In genomic region chr22:35629406-35630234, GRCh38 we compare ENCODE assay signal across 8 cellular contexts. TPM values are rescaled to one million over a fixed set of nuclear protein-coding genes. Genes with fewer than 3 reads are reported as not detected.
A peak's percentile ranks its signal among the peaks of the same experiment; 100 is the strongest.
DNase-seq lines count a peak whose midpoint lies in the region; ATAC-seq, FAIRE-seq and TF ChIP-seq lines count a peak whose summit lies in the region.

No MANE protein-coding gene starts in this region.

- ATAC-seq in activated B cell treated with CpG ODN at 0.5 μM for 24 hours (ENCODE audit: low read depth) (peak; percentile 60), omental fat pad (ENCODE audit: low FRiP score) (peak; percentile 77)

- no peak overlapping the region for H3K27ac Mint-ChIP-seq in activated B cell treated with CpG ODN at 0.5 μM for 24 hours
- H3K27ac Mint-ChIP-seq in endothelial cell (ENCODE audit: unreplicated experiment) = no peak overlapping the region

- dilution Hi-C loops in endothelial cell of umbilical vein (cut with MboI; ENCODE audit: extremely low pct_ligation_motif_present, low sequenced_read_pairs) = no loop called here

- CTCF ChIA-PET in A673 (lab: Charles Lee) (interaction anchor here (0.5 to 1.1 kb wide), 3 partner anchors 99 to 436 kb away, joined by 3 to 5 read pairs (median 5); no protein-coding TSS in a partner anchor), HEK293 (lab: Yijun Ruan, JAX) (interaction anchor here (0.7 to 1.7 kb wide), 9 partner anchors 8 to 506 kb away, joined by 3 to 7 read pairs (median 3); no protein-coding TSS in a partner anchor), activated B cell treated with CpG ODN at 0.5 μM for 24 hours (lab: Charles Lee) (interaction anchor here (0.6 kb wide), 1 partner anchor 338 kb away, joined by 3 read pairs; no protein-coding TSS in a partner anchor), endothelial cell of umbilical vein (lab: Charles Lee) (interaction anchor here (0.6 to 2.7 kb wide), 8 partner anchors 9 to 495 kb away, joined by 3 to 17 read pairs (median 4); partner anchors contain the start of gene APOL6)

- peak; percentile 94 for FAIRE-seq in endothelial cell of umbilical vein (lab: Jason Lieb, UNC)

- H3K79me2 ChIP-seq in endothelial cell of umbilical vein (ENCODE audit: control insufficient read depth, insufficient read depth, low read length) = no peaks in the 10 kb centered on the region

- peaks cover 3% of the 10 kb centered on the region for H3K9me3 Mint-ChIP-seq in activated B cell treated with CpG ODN at 0.5 μM for 24 hours
- no peaks in the 10 kb centered on the region for H3K9me3 Mint-ChIP-seq in endothelial cell (ENCODE audit: unreplicated experiment)

- intact Hi-C loops in A673 (cut with micrococcal nuclease; ENCODE audit: unreplicated experiment) (loop anchor here (5.0 kb wide), 1 partner anchor 208 kb away; no protein-coding TSS in a partner anchor), activated B cell treated with CpG ODN at 0.5 μM for 24 hours (cut with micrococcal nuclease) (loop anchor here (5.0 kb wide), 1 partner anchor 213 kb away; no protein-coding TSS in a partner anchor), endothelial cell of umbilical vein (cut with micrococcal nuclease) (no loop called here)

- POLR2A ChIA-PET in A673 (lab: Charles Lee; ENCODE audit: low non-redundant PET) (interaction anchor here (0.7 kb wide), 1 partner anchor 18 kb away, joined by 3 read pairs; no protein-coding TSS in a partner anchor), HEK293 (lab: Yijun Ruan, JAX) (no interaction called here), activated B cell treated with CpG ODN at 0.5 μM for 24 hours (lab: Charles Lee) (interaction anchor here (0.7 kb wide), 1 partner anchor 653 kb away, joined by 8 read pairs; no protein-coding TSS in a partner anchor), endothelial cell of umbilical vein (lab: Charles Lee) (no interaction called here)

- H3K9ac ChIP-seq in endothelial cell of umbilical vein (replicated peaks; ENCODE audit: extremely low read depth, insufficient read depth, low read length) = peak overlapping the region; percentile 27

- H3K27ac ChIP-seq in A673 (ENCODE audit: low read depth, low read length, poor library complexity, severe bottlenecking) (peak overlapping the region; percentile 43), HEK293 (ENCODE audit: extremely low read depth, low read depth, low read length) (no peak overlapping the region), endothelial cell of umbilical vein (ENCODE audit: insufficient read depth, low read depth, low read length) (peak overlapping the region; percentile 71)

- no TSS peak for BruUV-seq in A673 (replicated peaks; lab: Mats Ljungman, UMichigan)
- no TSS peak for BruUV-seq in endothelial cell of umbilical vein (replicated peaks; lab: Mats Ljungman, UMichigan)

- H3K4me3 Mint-ChIP-seq in activated B cell treated with CpG ODN at 0.5 μM for 24 hours = no peak overlapping the region
- no peak overlapping the region for H3K4me3 Mint-ChIP-seq in endothelial cell (ENCODE audit: unreplicated experiment)

- H3K4me1 Mint-ChIP-seq in activated B cell treated with CpG ODN at 0.5 μM for 24 hours = peaks cover 17% of the 10 kb centered on the region
- H3K4me1 Mint-ChIP-seq in endothelial cell (ENCODE audit: unreplicated experiment) = peaks cover 17% of the 10 kb centered on the region

- no peaks in the 10 kb centered on the region for H3K36me3 Mint-ChIP-seq in activated B cell treated with CpG ODN at 0.5 μM for 24 hours (ENCODE audit: low read depth)
- no peaks in the 10 kb centered on the region for H3K36me3 Mint-ChIP-seq in endothelial cell (ENCODE audit: low read depth, unreplicated experiment)

- TF ChIP-seq POLR2A in endothelial cell of umbilical vein (IDR thresholded peaks at IDR 0.05; ENCODE audit: low read depth, low read length) = no peak

- H3K4me1 ChIP-seq in A673 (ENCODE audit: insufficient read depth, low read length, poor library complexity, severe bottlenecking) (peaks cover 10% of the 10 kb centered on the region), HEK293 (ENCODE audit: control insufficient read depth, insufficient read depth, low read length) (no peaks in the 10 kb centered on the region), endothelial cell of umbilical vein (ENCODE audit: control insufficient read depth, extremely low read depth, insufficient read depth, low read length) (peaks cover 8% of the 10 kb centered on the region)

- no peaks in the 10 kb centered on the region for H3K9me3 ChIP-seq in A673 (ENCODE audit: low read depth, low read length, poor library complexity, severe bottlenecking)
- no peaks in the 10 kb centered on the region for H3K9me3 ChIP-seq in HEK293 (ENCODE audit: control insufficient read depth, insufficient read depth, low read depth, low read length)
- no peaks in the 10 kb centered on the region for H3K9me3 ChIP-seq in endothelial cell of umbilical vein (replicated peaks; ENCODE audit: control insufficient read depth, insufficient read depth, low read length)

- H3K27me3 ChIP-seq in A673 (replicated peaks; ENCODE audit: insufficient read depth, low read depth, low read length, poor library complexity) (no peaks in the 10 kb centered on the region), endothelial cell of umbilical vein (ENCODE audit: control insufficient read depth in 2 of 2, insufficient read depth in 2 of 2, low read length in 2 of 2) (no peaks in the 10 kb centered on the region)

- H2AFZ ChIP-seq in endothelial cell of umbilical vein (ENCODE audit: low read depth, low read length) = peak overlapping the region; percentile 49

- H3K27me3 Mint-ChIP-seq in activated B cell treated with CpG ODN at 0.5 μM for 24 hours (peaks cover 35% of the 10 kb centered on the region), endothelial cell (ENCODE audit: unreplicated experiment) (peaks cover 11% of the 10 kb centered on the region)

- no peak for TF ChIP-seq CTCF in A673 (conservative IDR thresholded peaks at IDR 0.05; ENCODE audit: low read depth, low read length)
- TF ChIP-seq CTCF in HEK293 (tag by site-specific recombination; IDR thresholded peaks at IDR 0.05) = no peak
- no peak for TF ChIP-seq CTCF in activated B cell treated with CpG ODN at 0.5 μM for 24 hours (IDR thresholded peaks at IDR 0.05)
- no peak for TF ChIP-seq CTCF in endothelial cell of umbilical vein (IDR thresholded peaks at IDR 0.05; ENCODE audit: extremely low read depth in 1 of 2, insufficient read depth in 1 of 2, low read depth in 1 of 2, low read length in 2 of 2)
- TF ChIP-seq CTCF in omental fat pad (IDR thresholded peaks at IDR 0.05) = no peak
- TF ChIP-seq CTCF in endothelial cell (IDR thresholded peaks at IDR 0.05; ENCODE audit: unreplicated experiment) = no peak

- no peaks in the 10 kb centered on the region for H3K36me3 ChIP-seq in A673 (ENCODE audit: insufficient read depth, low read length, poor library complexity, severe bottlenecking)
- H3K36me3 ChIP-seq in HEK293 (ENCODE audit: control insufficient read depth in 2 of 2, insufficient read depth in 1 of 2, low read length in 2 of 2) = no peaks in the 10 kb centered on the region
- no peaks in the 10 kb centered on the region for H3K36me3 ChIP-seq in endothelial cell of umbilical vein (ENCODE audit: control insufficient read depth in 2 of 2, extremely low read depth in 1 of 2, insufficient read depth in 2 of 2, low read length in 2 of 2)

- peak overlapping the region; percentile 4 for H3K4me2 ChIP-seq in endothelial cell of umbilical vein (ENCODE audit: insufficient read depth, low read length)

- DNase-seq in A673 (ENCODE audit: low spot score) = peak; percentile 70
- no peak for DNase-seq in activated B cell treated with CpG ODN at 0.5 μM for 24 hours
- DNase-seq in endothelial cell of umbilical vein (ENCODE audit: low read depth, low spot score) = peak; percentile 79
- DNase-seq in omental fat pad (ENCODE audit: low spot score) = peak; percentile 68
- DNase-seq in SK-N-DZ (ENCODE audit: low spot score) = no peak
- no peak for DNase-seq in endothelial cell (ENCODE audit: low spot score)
- DNase-seq in cerebellar nuclear complex (lab: John Stamatoyannopoulos, UW) = no peak

- no peaks in the 10 kb centered on the region for H4K20me1 ChIP-seq in endothelial cell of umbilical vein (replicated peaks; ENCODE audit: control insufficient read depth, extremely low read depth, insufficient read depth, low read length)

- no peaks in the 10 kb centered on the region for H3K9me1 ChIP-seq in endothelial cell of umbilical vein (replicated peaks; ENCODE audit: control insufficient read depth, extremely low read depth, insufficient read depth, low read length)

- no peak overlapping the region for H3K4me3 ChIP-seq in A673 (ENCODE audit: low read depth, low read length, poor library complexity, severe bottlenecking)
- H3K4me3 ChIP-seq in HEK293 (ENCODE audit: low read depth, low read length) = no peak overlapping the region
- no peak overlapping the region for H3K4me3 ChIP-seq in endothelial cell of umbilical vein (replicated peaks in 1 of 3; ENCODE audit: insufficient read depth in 1 of 3, low read depth in 1 of 3, low read length in 3 of 3)

RNA-seq across cellular contexts. Expression of gene MB, which starts 12.5 kb away (rescaled TPM):
- total RNA-seq in A673 (2021) = 0.30 and 0.46 TPM in 2 replicates
- not detected in 2 replicates for total RNA-seq in activated B cell treated with CpG ODN at 0.5 μM for 24 hours
- not detected in 2 replicates for total RNA-seq in endothelial cell of umbilical vein
- polyA plus RNA-seq in endothelial cell of umbilical vein = not detected in 2 replicates
- polyA plus RNA-seq in endothelial cell of umbilical vein (2011; cell fraction: cytosol; rRNA removed) = not detected in 2 replicates
- polyA plus RNA-seq in endothelial cell of umbilical vein (2011; cell fraction: nucleus; rRNA removed) = not detected in 2 replicates
- polyA plus RNA-seq in endothelial cell of umbilical vein (2012) = not detected in 2 replicates
- polyA minus RNA-seq in endothelial cell of umbilical vein = not detected in 2 replicates
- polyA minus RNA-seq in endothelial cell of umbilical vein (2011; cell fraction: cytosol; rRNA and poly(A)+ RNA removed) = 1.1 TPM
- polyA minus RNA-seq in endothelial cell of umbilical vein (2011; cell fraction: nucleus; rRNA and poly(A)+ RNA removed) = not detected in 2 replicates
- total RNA-seq in omental fat pad = under 1 TPM in 1 of 4 donors, not detected in 3; 0.44 TPM
- polyA plus RNA-seq in SK-N-DZ (2014; cell fraction: cytosol; rRNA removed) = 0.34 TPM in 1 of 2 replicates, not detected in the other
- not detected in 2 replicates for polyA plus RNA-seq in SK-N-DZ (2014; cell fraction: nucleus; rRNA removed)
- total RNA-seq in endothelial cell (ENCODE audit: unreplicated experiment) = not detected

RNA-seq across cellular contexts. Expression of gene APOL6, which starts 18.6 kb away (rescaled TPM):
- total RNA-seq in A673 (2021) (6.3 and 7.0 TPM in 2 replicates), activated B cell treated with CpG ODN at 0.5 μM for 24 hours (7.7 and 8.0 TPM in 2 replicates), endothelial cell of umbilical vein (1.3 and 3.0 TPM in 2 replicates), omental fat pad (100 to 1,000 TPM in 1 of 4 donors, 10 to 100 TPM in 3; 53.8 to 104 (median 75.1) TPM), endothelial cell (ENCODE audit: unreplicated experiment) (0.23 TPM)
- polyA plus RNA-seq in endothelial cell of umbilical vein = 0.33 TPM in 2 replicates
- 0.36 and 0.38 TPM in 2 replicates for polyA plus RNA-seq in endothelial cell of umbilical vein (2011; cell fraction: cytosol; rRNA removed)
- polyA plus RNA-seq in endothelial cell of umbilical vein (2011; cell fraction: nucleus; rRNA removed) = 0.39 and 0.40 TPM in 2 replicates
- 0.46 and 0.55 TPM in 2 replicates for polyA plus RNA-seq in endothelial cell of umbilical vein (2012)
- 1.1 TPM in 2 replicates for polyA minus RNA-seq in endothelial cell of umbilical vein
- polyA minus RNA-seq in endothelial cell of umbilical vein (2011; cell fraction: cytosol; rRNA and poly(A)+ RNA removed) = 7.2 TPM
- polyA minus RNA-seq in endothelial cell of umbilical vein (2011; cell fraction: nucleus; rRNA and poly(A)+ RNA removed) = 0.77 and 0.96 TPM in 2 replicates
- 0.03 and 0.14 TPM in 2 replicates for polyA plus RNA-seq in SK-N-DZ (2014; cell fraction: cytosol; rRNA removed)
- polyA plus RNA-seq in SK-N-DZ (2014; cell fraction: nucleus; rRNA removed) = not detected in 2 replicates

Comparison
In these comparisons a context has a peak if more than half of its experiments do, and no peak if none do; other contexts are left out.
1. DNase-seq: peak in A673 (single experiment), endothelial cell of umbilical vein (single experiment) and omental fat pad (single experiment); none in activated B cell treated with CpG ODN at 0.5 μM for 24 hours (single experiment), SK-N-DZ (single experiment), endothelial cell (single experiment) and cerebellar nuclear complex (0 of 2).
2. POLR2A ChIA-PET loops: an anchor here in A673 (0.7 kb wide) and activated B cell treated with CpG ODN at 0.5 μM for 24 hours (0.7 kb wide); none called in HEK293 and endothelial cell of umbilical vein.